ENCODE assay signal across 16 cellular contexts in genomic region chr5:169641253-169641652, GRCh38. TPM values are rescaled to one million over a fixed set of nuclear protein-coding genes. Genes with fewer than 3 reads are reported as not detected.
DNase-seq lines count a peak whose midpoint lies in the region; ATAC-seq, FAIRE-seq and TF ChIP-seq lines count a peak whose summit lies in the region.
"Had no signal": no experiment of that assay in that cellular context is flagged by ENCODE, and none has a peak within 500 bp of the region (broad histone marks: within the 10 kb centered on the region; RNA-seq: fewer than 3 reads in every experiment).

No MANE protein-coding gene starts in this region.

- POLR2A ChIA-PET in K562 (lab: Yijun Ruan, JAX), result no interaction called here

- 14% methylated on average over 6 of the region's 6 CpGs for WGBS in K562 (ENCODE audit: insufficient coverage, low coverage, missing lambda C conversion rate)
- WGBS in prostate gland, result 7% methylated on average over 6 of the region's 6 CpGs

- no peak overlapping the region for H3K4me2 ChIP-seq in K562 (ENCODE audit: insufficient read depth, low read length)

- DNase-seq in AG10803 (ENCODE audit: low read depth) (peak; percentile 42), HFFc6 (peak; percentile 21), K562 (ENCODE audit: extremely low read depth in 1 of 4, low spot score in 3 of 4) (no peak), left kidney (ENCODE audit: low read depth, low spot score) (peak; percentile 85), prostate gland (ENCODE audit: low spot score) (no peak), NCI-H345 treated with DMSO at 0.1 percent for 48 hours (lab: John Stamatoyannopoulos, UW; ENCODE audit: unreplicated experiment) (no peak)
- DNase-seq in activated effector memory CD4-positive, alpha-beta T cell treated with Interleukin-2 at 50 U/mL for 16 hours, result no peak
- DNase-seq: activated CD4-positive, alpha-beta T cell treated with anti-CD3 and anti-CD28 coated beads for 4 hours; esophagus squamous epithelium; KG1; NCI-H2029 treated with DMSO at 0.1 percent for 48 hours; stimulated activated CD4-positive, alpha-beta T cell treated with anti-CD3 and anti-CD28 coated beads, Interleukin-4, amount 100 ng/mL, for 1 hour; stimulated activated naive CD8-positive, alpha-beta T cell treated with anti-CD3 and anti-CD28 coated beads, Interleukin-15, amount 100 ng/mL, for 72 hours; SW 1271 had no signal

- H2AFZ ChIP-seq in K562 (ENCODE audit: low read depth, low read length), result no peak overlapping the region

- peaks cover 0 to 16% of the 10 kb centered on the region in 2 experiments; a peak in 3 of 5 replicates for H3K4me1 ChIP-seq in K562 (replicated peaks in 1 of 2; ENCODE audit: control insufficient read depth in 2 of 2, insufficient read depth in 2 of 2, low read length in 2 of 2)
- H3K4me1 ChIP-seq in prostate gland (replicated peaks), result no peaks in the 10 kb centered on the region

- H3K27ac ChIP-seq in K562 (ENCODE audit: extremely low read depth, low read depth, low read length) (no peak overlapping the region), prostate gland (no peak overlapping the region)
- H3K27ac ChIP-seq: esophagus squamous epithelium had no signal

- TF ChIP-seq RAD21 in K562 (CRISPR knock-in tag; conservative IDR thresholded peaks at IDR 0.05 in 1 of 2, IDR thresholded peaks at IDR 0.05 in 1 of 2), result no peak

- CTCF ChIA-PET in K562 (lab: Yijun Ruan, JAX; ENCODE audit: low intra/inter-chr PET ratio), result no interaction called here

- in situ Hi-C loops in K562 (cut with MboI), result no loop called here

- no peaks in the 10 kb centered on the region; the same call in 2 of the 3 replicates for H3K36me3 ChIP-seq in K562 (ENCODE audit: control insufficient read depth, insufficient read depth, low read length)
- no peaks in the 10 kb centered on the region for H3K36me3 ChIP-seq in prostate gland
- H3K36me3 ChIP-seq: esophagus squamous epithelium had no signal

- peaks cover 19% of the 10 kb centered on the region for H3K9me3 Mint-ChIP-seq in HFFc6

- FAIRE-seq in K562 (lab: Jason Lieb, UNC), result no peak

- H4K20me1 ChIP-seq in K562 (replicated peaks; ENCODE audit: control insufficient read depth, insufficient read depth, low read length), result no peaks in the 10 kb centered on the region

- no peak overlapping the region for H3K4me3 Mint-ChIP-seq in HFFc6
- H3K4me3 Mint-ChIP-seq: activated T-helper 1 cell treated with anti-CD3 and anti-CD28 coated beads, Interleukin-12 subunit alpha, Interleukin-12 subunit beta, Interleukin-2, Interleukin-4 antibody, amounts not matched to agents 30 ng/mL and 10 ng/mL and 1 ng/mL, durations not matched to agents 14 hours and 24 hours and 36 hours; stimulated activated naive CD8-positive, alpha-beta T cell treated with anti-CD3 and anti-CD28 coated beads, Interleukin-15, amount 100 ng/mL, for 72 hours had no signal

- no peaks in the 10 kb centered on the region for H3K27me3 Mint-ChIP-seq in HFFc6 (ENCODE audit: insufficient read depth)
- H3K27me3 Mint-ChIP-seq: stimulated activated naive CD8-positive, alpha-beta T cell treated with anti-CD3 and anti-CD28 coated beads, Interleukin-15, amount 100 ng/mL, for 72 hours had no signal

- ATAC-seq in K562, result no peak
- ATAC-seq in GM21723 (IDR thresholded peaks at IDR 0.05; ENCODE audit: unreplicated experiment), result no peak
- ATAC-seq: stimulated activated naive CD8-positive, alpha-beta T cell treated with anti-CD3 and anti-CD28 coated beads, Interleukin-15, amount 100 ng/mL, for 72 hours had no signal

- no peaks in the 10 kb centered on the region for H3K27me3 ChIP-seq in K562 (ENCODE audit: control insufficient read depth in 2 of 2, insufficient read depth in 2 of 2, low read length in 2 of 2)
- peaks cover 4% of the 10 kb centered on the region for H3K27me3 ChIP-seq in prostate gland (replicated peaks; ENCODE audit: insufficient read depth)

- H3K9ac ChIP-seq in K562 (ENCODE audit: insufficient read depth in 1 of 2, low read depth in 2 of 2, low read length in 2 of 2), result no peak overlapping the region

- TF ChIP-seq CTCF in AG10803 (conservative IDR thresholded peaks at IDR 0.05; ENCODE audit: low read length), result no peak
- no peak for TF ChIP-seq CTCF in HFFc6 (IDR thresholded peaks at IDR 0.05)
- TF ChIP-seq CTCF in K562 (IDR thresholded peaks at IDR 0.05 in 2 of 3, conservative IDR thresholded peaks at IDR 0.05 in 1 of 3; ENCODE audit: insufficient read depth in 2 of 3, low read depth in 1 of 3, low read length in 3 of 3), result no peak
- no peak for TF ChIP-seq CTCF in prostate gland (IDR thresholded peaks at IDR 0.05)

- no peaks in the 10 kb centered on the region for H3K4me1 Mint-ChIP-seq in HFFc6 (ENCODE audit: low read depth)

- no peak overlapping the region for H3K4me3 ChIP-seq in AG10803 (ENCODE audit: low read length)
- H3K4me3 ChIP-seq in K562, result no peak overlapping the region
- no peak overlapping the region for H3K4me3 ChIP-seq in prostate gland
- H3K4me3 ChIP-seq: esophagus squamous epithelium had no signal

- H3K27ac Mint-ChIP-seq in HFFc6, result no peak overlapping the region
- H3K27ac Mint-ChIP-seq: activated T-helper 1 cell treated with anti-CD3 and anti-CD28 coated beads, Interleukin-12 subunit alpha, Interleukin-12 subunit beta, Interleukin-2, Interleukin-4 antibody, amounts not matched to agents 30 ng/mL and 10 ng/mL and 1 ng/mL, durations not matched to agents 14 hours and 24 hours and 36 hours; stimulated activated naive CD8-positive, alpha-beta T cell treated with anti-CD3 and anti-CD28 coated beads, Interleukin-15, amount 100 ng/mL, for 72 hours had no signal

- no peak for TF ChIP-seq EP300 in K562 (IDR thresholded peaks at IDR 0.05; ENCODE audit: low read length)

- intact Hi-C loops in K562 (cut with micrococcal nuclease), result no loop called here
- intact Hi-C loops in prostate gland (cut with DNase I), result no loop called here

- TF ChIP-seq POLR2A in K562 (conservative IDR thresholded peaks at IDR 0.05) (no peak), prostate gland (IDR thresholded peaks at IDR 0.05) (no peak)

- H3K36me3 Mint-ChIP-seq in HFFc6 (ENCODE audit: low read depth), result peaks cover 21% of the 10 kb centered on the region

- H3K9me3 ChIP-seq in K562 (replicated peaks; ENCODE audit: control insufficient read depth, insufficient read depth, low read depth, low read length) (peaks cover 6% of the 10 kb centered on the region; the same call in 1 of the 2 replicates), prostate gland (no peaks in the 10 kb centered on the region)

- no peaks in the 10 kb centered on the region for H3K9me1 ChIP-seq in K562 (ENCODE audit: control insufficient read depth, insufficient read depth, low read length)

- no TSS peak for BruUV-seq in K562 (replicated peaks; lab: Mats Ljungman, UMichigan)

- no peaks in the 10 kb centered on the region; the same call in 2 of the 3 replicates for H3K79me2 ChIP-seq in K562 (ENCODE audit: control insufficient read depth, insufficient read depth, low read length)

TF ChIP-seq in K562, 482 proteins besides CTCF, POLR2A, EP300 and RAD21 (continues in another document):
- TF ChIP-seq EHMT2 (IDR thresholded peaks at IDR 0.05) (peak; percentile 42; the same call in 1 of the 2 replicates), NR2F6 (CRISPR knock-in tag; IDR thresholded peaks at IDR 0.05) (no peak)

RNA-seq across cellular contexts. Expression of gene DOCK2, which starts 4.2 kb away (rescaled TPM):
- total RNA-seq in HFFc6 (2021; fragmentation: NEBNext Ultra II Directional; extraction: Animal tissue kit (Norgen Biotek cat#: 25700)), result 1 to 10 TPM; 1.4 to 6.5 (median 3.0) TPM
- total RNA-seq in K562 (2011; cell fraction: chromatin; rRNA removed; ENCODE audit: low replicate concordance), result 21.2 and 25.8 TPM in 2 replicates
- 10.1 and 11.8 TPM in 2 replicates for total RNA-seq in K562 (2011; cell fraction: nucleolus; rRNA removed)
- 10.5 and 17.9 TPM in 2 replicates for total RNA-seq in K562 (2011; cell fraction: nucleoplasm; rRNA removed)
- 23.2 and 23.7 TPM in 2 replicates for total RNA-seq in K562 (2014; rRNA removed)
- total RNA-seq in K562 (2014; rRNA removed; fragmentation: Illumina TruSeq; extraction: Trizol), result 20.2 and 20.5 TPM in 2 replicates
- total RNA-seq in K562 (2015; rRNA removed; fragmentation: Illumina TruSeq; extraction: Trizol), result 39.9 and 42.6 TPM in 2 replicates
- 28.2 and 29.1 TPM in 2 replicates for total RNA-seq in K562 (2021)
- polyA plus RNA-seq in K562 (2011; rRNA removed), result 9.8 and 35.1 TPM in 2 replicates
- 7.3 and 32.1 TPM in 2 replicates for polyA plus RNA-seq in K562 (2011; cell fraction: cytosol; rRNA removed)
- 25.0 and 96.7 TPM in 2 replicates for polyA plus RNA-seq in K562 (2011; cell fraction: nucleus; rRNA removed)
- 26.6 and 45.1 TPM in 2 replicates for polyA plus RNA-seq in K562 (2012)
- polyA plus RNA-seq in K562 (2014; fragmentation: Illumina TruSeq; extraction: Trizol), result 18.2 and 20.7 TPM in 2 replicates
- polyA plus RNA-seq in K562 (2014; fragmentation: Nextera tagmentation; extraction: Ambion mirVana), result 1 to 10 TPM; 4.5 to 9.0 TPM
- polyA plus RNA-seq in K562 (2014; rRNA removed), result 14.0 and 16.5 TPM in 2 replicates
- polyA minus RNA-seq in K562 (2011; rRNA and poly(A)+ RNA removed), result 30.6 and 103 TPM in 2 replicates
- polyA minus RNA-seq in K562 (2011; cell fraction: cytosol; rRNA and poly(A)+ RNA removed), result 14.0 and 36.2 TPM in 2 replicates
- polyA minus RNA-seq in K562 (2011; cell fraction: nucleus; rRNA and poly(A)+ RNA removed), result 30.3 and 123 TPM in 2 replicates
- 1 to 10 TPM; 2.5 to 6.2 TPM for total RNA-seq in prostate gland

RNA-seq across cellular contexts. Expression of gene SPDL1, which starts 57.7 kb away (rescaled TPM):
- 100 to 1,000 TPM in 2 of 6 experiments, 10 to 100 TPM in 4; 68.8 to 121 (median 74.4) TPM for total RNA-seq in HFFc6 (2021; fragmentation: NEBNext Ultra II Directional; extraction: Animal tissue kit (Norgen Biotek cat#: 25700))
- 37.3 and 73.2 TPM in 2 replicates for total RNA-seq in K562 (2011; cell fraction: chromatin; rRNA removed; ENCODE audit: low replicate concordance)
- total RNA-seq in K562 (2011; cell fraction: nucleolus; rRNA removed), result 10.8 and 13.7 TPM in 2 replicates
- 25.5 and 50.2 TPM in 2 replicates for total RNA-seq in K562 (2011; cell fraction: nucleoplasm; rRNA removed)
- total RNA-seq in K562 (2014; rRNA removed), result 29.2 and 54.4 TPM in 2 replicates
- 46.4 and 53.2 TPM in 2 replicates for total RNA-seq in K562 (2014; rRNA removed; fragmentation: Illumina TruSeq; extraction: Trizol)
- total RNA-seq in K562 (2015; rRNA removed; fragmentation: Illumina TruSeq; extraction: Trizol), result 47.8 and 49.0 TPM in 2 replicates
- 32.8 and 33.5 TPM in 2 replicates for total RNA-seq in K562 (2021)
- polyA plus RNA-seq in K562 (2011; rRNA removed), result 36.6 and 45.7 TPM in 2 replicates
- polyA plus RNA-seq in K562 (2011; cell fraction: cytosol; rRNA removed), result 5.1 and 15.8 TPM in 2 replicates
- polyA plus RNA-seq in K562 (2011; cell fraction: nucleus; rRNA removed), result 32.5 and 44.3 TPM in 2 replicates
- polyA plus RNA-seq in K562 (2012), result 33.4 and 35.5 TPM in 2 replicates
- 46.1 and 53.2 TPM in 2 replicates for polyA plus RNA-seq in K562 (2014; fragmentation: Illumina TruSeq; extraction: Trizol)
- 10 to 100 TPM; 32.4 to 51.4 TPM for polyA plus RNA-seq in K562 (2014; fragmentation: Nextera tagmentation; extraction: Ambion mirVana)
- 46.7 and 59.6 TPM in 2 replicates for polyA plus RNA-seq in K562 (2014; rRNA removed)
- 47.4 and 52.1 TPM in 2 replicates for polyA minus RNA-seq in K562 (2011; rRNA and poly(A)+ RNA removed)
- polyA minus RNA-seq in K562 (2011; cell fraction: cytosol; rRNA and poly(A)+ RNA removed), result 10.3 and 12.9 TPM in 2 replicates
- polyA minus RNA-seq in K562 (2011; cell fraction: nucleus; rRNA and poly(A)+ RNA removed), result 27.1 and 50.0 TPM in 2 replicates
- 10 to 100 TPM in 1 of 2 donors, 1 to 10 TPM in 1; 9.0 to 12.6 TPM for total RNA-seq in prostate gland

Comparison
In these comparisons a context has a peak if more than half of its experiments do, and no peak if none do; other contexts are left out.
1. DNase-seq: peak in AG10803 (single experiment), HFFc6 (single experiment) and left kidney (single experiment); none in K562 (0 of 4), prostate gland (single experiment), activated effector memory CD4-positive, alpha-beta T cell treated with Interleukin-2 at 50 U/mL for 16 hours (single experiment) and NCI-H345 treated with DMSO at 0.1 percent for 48 hours (single experiment).